13 cellular contexts compared by ENCODE assay signal in genomic region chr2:212711851-212712250, GRCh38.
DNase-seq lines count a peak whose midpoint lies in the region; ATAC-seq and TF ChIP-seq lines count a peak whose summit lies in the region.
"Had no signal": no experiment of that assay in that cellular context is flagged by ENCODE, and none has a peak within 500 bp of the region (broad histone marks: within the 10 kb centered on the region; RNA-seq: fewer than 3 reads in every experiment).

No MANE protein-coding gene starts in this region.

- no CpG with 5 or more reads among the region's 3 CpGs for WGBS in trophoblast cell (ENCODE audit: extremely low coverage, insufficient coverage, insufficient read length)
- WGBS in adrenal gland, 4 donors: 76 to 81% (median 79%) methylated on average over 3 of the region's 3 CpGs

- no peak overlapping the region for H3K18ac ChIP-seq in trophoblast cell (ENCODE audit: low read length)

- no peak overlapping the region for H3K9ac ChIP-seq in PC-3 (ENCODE audit: low read length)
- no peak overlapping the region for H3K9ac ChIP-seq in fibroblast of lung (ENCODE audit: insufficient read depth, low read length)
- no peak overlapping the region for H3K9ac ChIP-seq in trophoblast cell (ENCODE audit: low read length)

- CTCF ChIA-PET in PC-3 (lab: Charles Lee): no interaction called here

- H3K14ac ChIP-seq in trophoblast cell (ENCODE audit: low read length): no peak overlapping the region

- no peak for TF ChIP-seq POLR2A in adrenal gland (IDR thresholded peaks at IDR 0.05)

- H3K9me2 ChIP-seq in PC-3 (replicated peaks; ENCODE audit: low read length): 0 out of 2 replicates have a peak, but pooled peaks cover 8% of the 10 kb centered on the region

- no peaks in the 10 kb centered on the region for H3K79me1 ChIP-seq in trophoblast cell (ENCODE audit: low read length)

- peak; percentile 85 for ATAC-seq in PC-3
- ATAC-seq: gastroesophageal sphincter had no signal

- POLR2A ChIA-PET in PC-3 (lab: Charles Lee; ENCODE audit: unreplicated experiment): interaction anchor here (0.6 kb wide), 1 partner anchor 62 kb away, joined by 3 read pairs; no protein-coding TSS in a partner anchor

- H4K8ac ChIP-seq in trophoblast cell (ENCODE audit: low read depth, low read length): no peak overlapping the region

- no peak overlapping the region for H4K12ac ChIP-seq in trophoblast cell (ENCODE audit: low read depth, low read length)

- H3K79me2 ChIP-seq in PC-3 (ENCODE audit: low read length): no peaks in the 10 kb centered on the region
- H3K79me2 ChIP-seq in fibroblast of lung (ENCODE audit: control insufficient read depth, insufficient read depth, low read length): no peaks in the 10 kb centered on the region
- no peaks in the 10 kb centered on the region for H3K79me2 ChIP-seq in trophoblast cell (ENCODE audit: control insufficient read depth, insufficient read depth, low read length, poor library complexity)

- H3K27me3 ChIP-seq in PC-3 (ENCODE audit: low read length) (no peaks in the 10 kb centered on the region), fibroblast of lung (ENCODE audit: control insufficient read depth, insufficient read depth, low read length) (no peaks in the 10 kb centered on the region), trophoblast cell (ENCODE audit: insufficient read depth, low read length) (no peaks in the 10 kb centered on the region), adrenal gland (no peaks in the 10 kb centered on the region)
- H3K27me3 ChIP-seq: gastroesophageal sphincter, upper lobe of left lung had no signal

- H4K20me1 ChIP-seq in PC-3 (ENCODE audit: low read length) (no peaks in the 10 kb centered on the region), fibroblast of lung (ENCODE audit: control insufficient read depth, extremely low read depth, insufficient read depth, low read length) (no peaks in the 10 kb centered on the region)

- intact Hi-C loops in PC-3 (cut with micrococcal nuclease): no loop called here
- intact Hi-C loops in adrenal gland (cut with DNase I): no loop called here

- DNase-seq in ELR (ENCODE audit: low read depth) (peak; percentile 90), PC-3 (peak; percentile 85), fibroblast of lung (ENCODE audit: low read depth in 2 of 2) (peak; percentile 63 to 92), trophoblast cell (peak; percentile 59 to 88), NCI-H82 (lab: John Stamatoyannopoulos, UW) (no peak), adrenal gland (no peak), HK-2 (ENCODE audit: unreplicated experiment) (no peak), NCI-H69 (lab: John Stamatoyannopoulos, UW) (no peak)
- DNase-seq: NCI-H1417, retina, upper lobe of left lung had no signal

- H3K4ac ChIP-seq in trophoblast cell (ENCODE audit: low read depth, low read length): no peak overlapping the region

- H3K4me1 ChIP-seq in PC-3 (ENCODE audit: insufficient read depth, low read length): peaks cover 39% of the 10 kb centered on the region
- H3K4me1 ChIP-seq in fibroblast of lung (ENCODE audit: control insufficient read depth, extremely low read depth, insufficient read depth, low read length): no peaks in the 10 kb centered on the region
- H3K4me1 ChIP-seq in trophoblast cell (ENCODE audit: control insufficient read depth in 1 of 2, insufficient read depth in 2 of 2, low read length in 2 of 2): no peaks in the 10 kb centered on the region
- no peaks in the 10 kb centered on the region for H3K4me1 ChIP-seq in adrenal gland (replicated peaks in 1 of 2)
- H3K4me1 ChIP-seq: gastroesophageal sphincter, upper lobe of left lung had no signal

- H3K4me2 ChIP-seq in PC-3 (ENCODE audit: low read length) (peak overlapping the region; percentile 17; the same call in 1 of the 2 replicates), fibroblast of lung (ENCODE audit: extremely low read depth, insufficient read depth, low read length) (peak overlapping the region; percentile 47), trophoblast cell (ENCODE audit: low read length) (no peak overlapping the region)

- no peak overlapping the region for H2BK12ac ChIP-seq in trophoblast cell (ENCODE audit: low read length)

- no peak overlapping the region for H2BK120ac ChIP-seq in trophoblast cell (ENCODE audit: insufficient read depth, low read length, poor library complexity)

- no peak overlapping the region for H2BK5ac ChIP-seq in trophoblast cell (ENCODE audit: low read depth, low read length, poor library complexity)

- H3F3A ChIP-seq in PC-3 (ENCODE audit: low read length, unreplicated experiment): no peaks in the 10 kb centered on the region

- H3K27ac ChIP-seq in PC-3 (ENCODE audit: low read length) (peak overlapping the region; percentile 53), fibroblast of lung (ENCODE audit: insufficient read depth, low read length) (no peak overlapping the region), trophoblast cell (ENCODE audit: low read depth, low read length) (no peak overlapping the region), adrenal gland (no peak overlapping the region)
- H3K27ac ChIP-seq: gastroesophageal sphincter, upper lobe of left lung had no signal

- H2AK5ac ChIP-seq in trophoblast cell (ENCODE audit: low read length): no peak overlapping the region

- H3K4me3 ChIP-seq in PC-3 (ENCODE audit: low read length): no peak overlapping the region
- no peak overlapping the region for H3K4me3 ChIP-seq in fibroblast of lung (replicated peaks in 1 of 4; ENCODE audit: control extremely low read depth in 1 of 4, insufficient read depth in 1 of 4, low read depth in 3 of 4, low read length in 4 of 4)
- no peak overlapping the region for H3K4me3 ChIP-seq in trophoblast cell (ENCODE audit: low read depth, low read length)
- H3K4me3 ChIP-seq in adrenal gland: no peak overlapping the region
- H3K4me3 ChIP-seq: gastroesophageal sphincter, lung, upper lobe of left lung had no signal

- no peaks in the 10 kb centered on the region for H3K9me3 ChIP-seq in PC-3 (ENCODE audit: low read length)
- no peaks in the 10 kb centered on the region for H3K9me3 ChIP-seq in fibroblast of lung (ENCODE audit: control insufficient read depth, insufficient read depth, low read depth, low read length)
- H3K9me3 ChIP-seq in trophoblast cell (ENCODE audit: insufficient read depth, low read depth, low read length): no peaks in the 10 kb centered on the region
- no peaks in the 10 kb centered on the region for H3K9me3 ChIP-seq in adrenal gland (replicated peaks in 1 of 3)
- H3K9me3 ChIP-seq: gastroesophageal sphincter, upper lobe of left lung had no signal

- BruUV-seq in PC-3 (replicated peaks; lab: Mats Ljungman, UMichigan): no TSS peak

- H4K91ac ChIP-seq in trophoblast cell (ENCODE audit: low read depth, low read length): no peak overlapping the region

- H3K23ac ChIP-seq in trophoblast cell (ENCODE audit: low read length): no peak overlapping the region

- TF ChIP-seq CTCF in PC-3 (conservative IDR thresholded peaks at IDR 0.05; ENCODE audit: low read depth, low read length) (no peak), fibroblast of lung (conservative IDR thresholded peaks at IDR 0.05 in 1 of 2, IDR thresholded peaks at IDR 0.05 in 1 of 2; ENCODE audit: low read depth in 1 of 2, low read length in 2 of 2) (no peak), adrenal gland (IDR thresholded peaks at IDR 0.05) (no peak)

- H3K36me3 ChIP-seq in PC-3 (ENCODE audit: low read depth, low read length) (no peaks in the 10 kb centered on the region), fibroblast of lung (ENCODE audit: control insufficient read depth, insufficient read depth, low read length) (no peaks in the 10 kb centered on the region), trophoblast cell (ENCODE audit: control insufficient read depth in 1 of 2, insufficient read depth in 2 of 2, low read length in 2 of 2) (no peaks in the 10 kb centered on the region), adrenal gland (replicated peaks in 1 of 2) (no peaks in the 10 kb centered on the region)
- H3K36me3 ChIP-seq: gastroesophageal sphincter, upper lobe of left lung had no signal

- H2AFZ ChIP-seq in PC-3 (ENCODE audit: low read length) (no peak overlapping the region), fibroblast of lung (ENCODE audit: low read length) (no peak overlapping the region), trophoblast cell (ENCODE audit: insufficient read depth, low read length, poor library complexity) (no peak overlapping the region)

Comparison
In these comparisons a context has a peak if more than half of its experiments do, and no peak if none do; other contexts are left out.
1. DNase-seq: peak in ELR (single experiment), PC-3 (single experiment), fibroblast of lung (2 of 2) and trophoblast cell (2 of 2); none in NCI-H82 (single experiment), adrenal gland (0 of 7), HK-2 (single experiment) and NCI-H69 (single experiment).